ENCODE assay signal across 8 cellular contexts in genomic region chr10:102450124-102450373, GRCh38. TPM values are rescaled to one million over a fixed set of nuclear protein-coding genes. Genes with fewer than 3 reads are reported as not detected.
DNase-seq lines count a peak whose midpoint lies in the region; ATAC-seq, FAIRE-seq and TF ChIP-seq lines count a peak whose summit lies in the region.

No MANE protein-coding gene starts in this region.

- intact Hi-C loops in Calu3 (cut with micrococcal nuclease; ENCODE audit: unreplicated experiment), result no loop called here

- no peak for ATAC-seq in central memory CD8-positive, alpha-beta T cell (replicated peaks; ENCODE audit: extremely low read depth, poor library complexity, severe bottlenecking)
- ATAC-seq in naive thymus-derived CD8-positive, alpha-beta T cell, result no peak
- ATAC-seq in HG03432 (IDR thresholded peaks at IDR 0.05; ENCODE audit: unreplicated experiment), result no peak

- H3K27me3 ChIP-seq in HUES48 (ENCODE audit: control insufficient read depth, insufficient read depth, low read length), result no peaks in the 10 kb centered on the region

- DNase-seq in Calu3 (no peak), NCI-H2029 (lab: John Stamatoyannopoulos, UW) (no peak), NCI-H2029 treated with DMSO at 0.1 percent for 48 hours (lab: John Stamatoyannopoulos, UW) (no peak), H54 (ENCODE audit: insufficient read length, low spot score) (no peak)
- no peak for DNase-seq in central memory CD8-positive, alpha-beta T cell (ENCODE audit: low spot score in 2 of 2)
- DNase-seq in naive thymus-derived CD8-positive, alpha-beta T cell, result no peak

- H3K4me3 Mint-ChIP-seq in Calu3 (ENCODE audit: low read depth, unreplicated experiment), result peak overlapping the region; percentile 78
- H3K4me3 Mint-ChIP-seq in central memory CD8-positive, alpha-beta T cell, result peak overlapping the region; percentile 90
- H3K4me3 Mint-ChIP-seq in naive thymus-derived CD8-positive, alpha-beta T cell, result peak overlapping the region; percentile 89 to 97 (median 93)

- no peaks in the 10 kb centered on the region for H3K9me3 Mint-ChIP-seq in Calu3 (ENCODE audit: low read depth, unreplicated experiment)
- H3K9me3 Mint-ChIP-seq in central memory CD8-positive, alpha-beta T cell, result no peaks in the 10 kb centered on the region
- no peaks in the 10 kb centered on the region for H3K9me3 Mint-ChIP-seq in naive thymus-derived CD8-positive, alpha-beta T cell

- CTCF ChIA-PET in Calu3 (lab: Charles Lee), result interaction anchor here (1.3 to 1.6 kb wide), 2 partner anchors 12 to 29 kb away, joined by 3 to 5 read pairs; partner anchors contain the start of gene FBXL15

- no peak for TF ChIP-seq CTCF in Calu3 (IDR thresholded peaks at IDR 0.05; ENCODE audit: unreplicated experiment)

- no peaks in the 10 kb centered on the region for H3K27me3 Mint-ChIP-seq in Calu3 (ENCODE audit: unreplicated experiment)
- H3K27me3 Mint-ChIP-seq in central memory CD8-positive, alpha-beta T cell, result no peaks in the 10 kb centered on the region
- H3K27me3 Mint-ChIP-seq in naive thymus-derived CD8-positive, alpha-beta T cell, result no peaks in the 10 kb centered on the region

- no TSS peak for BruUV-seq in Calu3 (replicated peaks; lab: Mats Ljungman, UMichigan)

- H3K27ac Mint-ChIP-seq in Calu3 (ENCODE audit: unreplicated experiment), result peak overlapping the region; percentile 60
- H3K27ac Mint-ChIP-seq in central memory CD8-positive, alpha-beta T cell (ENCODE audit: low read depth), result peak overlapping the region; percentile 92
- H3K27ac Mint-ChIP-seq in naive thymus-derived CD8-positive, alpha-beta T cell, result peak overlapping the region; percentile 79 to 98 (median 95)

- H3K4me3 ChIP-seq in HUES48 (ENCODE audit: low read depth, low read length), result peak overlapping the region; percentile 88

- H3K36me3 Mint-ChIP-seq in Calu3 (ENCODE audit: insufficient read depth, unreplicated experiment), result peaks cover 31% of the 10 kb centered on the region
- peaks cover 9% of the 10 kb centered on the region for H3K36me3 Mint-ChIP-seq in central memory CD8-positive, alpha-beta T cell (ENCODE audit: insufficient read depth)
- H3K36me3 Mint-ChIP-seq in naive thymus-derived CD8-positive, alpha-beta T cell, result peaks cover 0 to 16% (median 0%) of the 10 kb centered on the region in 3 donors

- POLR2A ChIA-PET in naive thymus-derived CD8-positive, alpha-beta T cell (lab: Charles Lee), result interaction anchor here (0.9 to 6.9 kb wide), 27 partner anchors 9 to 631 kb away, joined by 3 to 184 read pairs (median 6); partner anchors contain the start of genes ACTR1A, CUEDC2, FBXL15 and GBF1

- no peak for FAIRE-seq in H54 (lab: Jason Lieb, UNC)

- H3K4me1 ChIP-seq in HUES48 (ENCODE audit: control insufficient read depth, insufficient read depth, low read length), result peaks cover 35% of the 10 kb centered on the region

- H3K4me1 Mint-ChIP-seq in Calu3 (ENCODE audit: low read depth, unreplicated experiment), result no peaks in the 10 kb centered on the region
- H3K4me1 Mint-ChIP-seq in central memory CD8-positive, alpha-beta T cell, result peaks cover 20% of the 10 kb centered on the region
- peaks cover 10 to 31% (median 27%) of the 10 kb centered on the region in 4 donors for H3K4me1 Mint-ChIP-seq in naive thymus-derived CD8-positive, alpha-beta T cell

- peak overlapping the region; percentile 65 for H3K9ac ChIP-seq in HUES48 (ENCODE audit: low read depth, low read length)

- H3K9me3 ChIP-seq in HUES48 (ENCODE audit: control insufficient read depth, insufficient read depth, low read length), result no peaks in the 10 kb centered on the region

- H3K36me3 ChIP-seq in HUES48 (ENCODE audit: control insufficient read depth, insufficient read depth, low read length), result peaks cover 10% of the 10 kb centered on the region

- H3K27ac ChIP-seq in HUES48 (ENCODE audit: low read depth, low read length), result peak overlapping the region; percentile 60

- TF ChIP-seq POLR2A in H54 (IDR thresholded peaks at IDR 0.05; ENCODE audit: low read depth, low read length), result no peak

RNA-seq across cellular contexts. Expression of gene C10orf95, which starts 1.3 kb away (rescaled TPM):
- total RNA-seq in Calu3 (2022), result 0.57 and 0.59 TPM in 2 replicates
- under 1 TPM; 0.52 to 0.73 TPM for total RNA-seq in naive thymus-derived CD8-positive, alpha-beta T cell
- polyA plus RNA-seq in naive thymus-derived CD8-positive, alpha-beta T cell, result under 1 TPM; 0.68 to 0.97 (median 0.68) TPM

RNA-seq across cellular contexts. Expression of gene CUEDC2, which starts 17.7 kb away (rescaled TPM):
- total RNA-seq in Calu3 (2022), result 38.1 and 43.8 TPM in 2 replicates
- 10 to 100 TPM; 36.5 to 41.7 TPM for total RNA-seq in naive thymus-derived CD8-positive, alpha-beta T cell
- 10 to 100 TPM; 60.6 to 76.9 (median 70.8) TPM for polyA plus RNA-seq in naive thymus-derived CD8-positive, alpha-beta T cell

RNA-seq across cellular contexts. Expression of gene FBXL15, which starts 29.4 kb away (rescaled TPM):
- total RNA-seq in Calu3 (2022), result 5.5 and 6.4 TPM in 2 replicates
- total RNA-seq in naive thymus-derived CD8-positive, alpha-beta T cell, result 10 to 100 TPM; 18.7 to 21.1 TPM
- 10 to 100 TPM; 26.8 to 35.5 (median 28.5) TPM for polyA plus RNA-seq in naive thymus-derived CD8-positive, alpha-beta T cell

RNA-seq across cellular contexts. Expression of gene PSD, which starts 31.5 kb away (rescaled TPM):
- 0.34 and 0.35 TPM in 2 replicates for total RNA-seq in Calu3 (2022)
- total RNA-seq in naive thymus-derived CD8-positive, alpha-beta T cell, result 10 to 100 TPM; 11.9 to 13.3 TPM
- polyA plus RNA-seq in naive thymus-derived CD8-positive, alpha-beta T cell, result 1 to 10 TPM; 4.9 to 5.9 (median 5.3) TPM

RNA-seq across cellular contexts. Expression of gene ACTR1A, which starts 52.5 kb away (rescaled TPM):
- 43.7 and 48.2 TPM in 2 replicates for total RNA-seq in Calu3 (2022)
- 10 to 100 TPM; 50.7 to 57.4 TPM for total RNA-seq in naive thymus-derived CD8-positive, alpha-beta T cell
- polyA plus RNA-seq in naive thymus-derived CD8-positive, alpha-beta T cell, result 10 to 100 TPM; 45.9 to 60.7 (median 55.4) TPM
